24 cellular contexts compared by ENCODE assay signal in the genomic region with DNA sequence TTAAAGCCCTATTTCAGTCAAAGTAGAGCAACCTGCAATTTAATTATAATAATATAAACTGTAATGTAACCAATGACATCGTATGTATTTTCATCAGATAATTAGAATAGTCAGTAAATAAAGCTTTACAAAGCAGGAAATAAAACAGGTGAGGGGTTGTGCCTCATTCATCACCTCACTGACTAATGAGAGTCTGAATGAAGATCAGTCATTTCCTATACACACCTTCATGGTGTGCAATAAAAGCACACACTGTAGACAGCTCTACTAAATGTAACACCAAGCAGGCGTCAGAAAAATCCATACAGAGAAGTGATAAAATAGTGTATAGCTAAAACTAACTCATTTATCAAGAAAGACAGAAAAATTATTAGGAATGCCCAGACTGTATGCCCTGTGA.
"Had no signal": no experiment of that assay in that cellular context is flagged by ENCODE, and none has a peak within 500 bp of the region (broad histone marks: within the 10 kb centered on the region; RNA-seq: fewer than 3 reads in every experiment).

No MANE protein-coding gene starts in this region.

- DNase-seq: activated CD4-positive, alpha-beta T cell treated with anti-CD3 and anti-CD28 coated beads for 36 hours; activated CD8-positive, alpha-beta memory T cell treated with anti-CD3 and anti-CD28 coated beads, Interleukin-2, amount 50 U/mL, for 4 hours; activated CD8-positive, alpha-beta T cell treated with anti-CD3 and anti-CD28 coated beads for 36 hours; activated T-cell treated with anti-CD3 and anti-CD28 coated beads, Interleukin-2, amount 50 U/mL, for 1 hour; aorta; central memory CD4-positive, alpha-beta T cell; MG63; NCI-H1105; NCI-H146; NCI-H187 treated with DMSO at 0.1 percent for 48 hours; NCI-H2107; NCI-H2171 treated with DMSO at 0.1 percent for 48 hours; NCI-H345; NCI-H510A; NCI-H526 treated with DMSO at 0.1 percent for 48 hours; NK-92 treated with Interleukin-12 subunit alpha and Interleukin-12 subunit beta, amount 100 ng/mL, for 24 hours; OCI-M1; RPMI8226; T-helper 1 cell; WERI-Rb-1 had no signal

- H3K27me3 ChIP-seq: breast epithelium, MG63 had no signal

- H3K9me3 ChIP-seq: breast epithelium, MG63 had no signal

- H3K36me3 ChIP-seq: breast epithelium, MG63, WERI-Rb-1 had no signal

- ATAC-seq: activated CD4-positive, alpha-beta T cell treated with anti-CD3 and anti-CD28 coated beads for 36 hours; activated CD8-positive, alpha-beta T cell treated with anti-CD3 and anti-CD28 coated beads for 36 hours; Panc1; Right ventricle myocardium inferior had no signal

- H3K4me3 ChIP-seq: breast epithelium, MG63, SK-N-MC had no signal

- H3K27ac ChIP-seq: breast epithelium, SK-N-MC, WERI-Rb-1 had no signal
